13 cellular contexts compared by ENCODE assay signal in the genomic region with DNA sequence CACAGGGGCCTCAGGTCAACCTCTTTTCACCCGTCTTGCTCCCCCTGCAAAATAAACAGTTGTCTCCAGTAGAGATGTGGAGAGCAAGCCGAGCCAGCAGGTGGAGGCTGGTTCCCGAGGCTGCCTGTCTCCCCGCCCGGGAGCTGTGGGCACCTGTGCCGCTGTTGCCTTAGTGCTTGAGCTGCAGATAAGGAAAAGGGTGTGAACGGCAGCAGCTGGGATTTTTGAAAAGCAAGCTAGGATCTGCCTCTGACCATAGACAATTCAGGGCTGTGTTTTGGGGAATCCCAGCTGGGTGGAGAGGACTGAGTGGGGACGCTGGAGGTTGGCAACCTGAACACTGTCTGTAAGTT. TPM values are rescaled to one million over a fixed set of nuclear protein-coding genes. Genes with fewer than 3 reads are reported as not detected.
DNase-seq lines count a peak whose midpoint lies in the region; ATAC-seq and TF ChIP-seq lines count a peak whose summit lies in the region.
"Had no signal": no experiment of that assay in that cellular context is flagged by ENCODE, and none has a peak within 500 bp of the region (broad histone marks: within the 10 kb centered on the region; RNA-seq: fewer than 3 reads in every experiment).

No MANE protein-coding gene starts in this region.

- TF ChIP-seq CTCF in Calu3 (IDR thresholded peaks at IDR 0.05; ENCODE audit: unreplicated experiment) (no peak), Peyer's patch (IDR thresholded peaks at IDR 0.05) (peak in 3 of 6 experiments; percentile 51 to 59 (median 53)), left lung (IDR thresholded peaks at IDR 0.05) (no peak), GM10248 (IDR thresholded peaks at IDR 0.05; ENCODE audit: control extremely low read depth, extremely low read depth, low read depth, missing control alignments) (no peak)

- no peak overlapping the region for H3K27ac Mint-ChIP-seq in Calu3 (ENCODE audit: unreplicated experiment)
- H3K27ac Mint-ChIP-seq: activated CD8-positive, alpha-beta memory T cell treated with anti-CD3 and anti-CD28 coated beads, Interleukin-2, amount 10 ng/mL, durations not matched to agents 7 days and 5 days had no signal

- H3K36me3 Mint-ChIP-seq in Calu3 (ENCODE audit: insufficient read depth, unreplicated experiment) = peaks cover 4% of the 10 kb centered on the region
- H3K36me3 Mint-ChIP-seq: activated CD8-positive, alpha-beta memory T cell treated with anti-CD3 and anti-CD28 coated beads, Interleukin-2, amount 10 ng/mL, durations not matched to agents 7 days and 5 days had no signal

- H3K9me3 Mint-ChIP-seq in Calu3 (ENCODE audit: low read depth, unreplicated experiment) = no peaks in the 10 kb centered on the region

- no peak overlapping the region for H3K4me3 ChIP-seq in Peyer's patch
- H3K4me3 ChIP-seq in left lung = no peak overlapping the region
- H3K4me3 ChIP-seq: uterus had no signal

- no peaks in the 10 kb centered on the region for H3K27me3 Mint-ChIP-seq in Calu3 (ENCODE audit: unreplicated experiment)

- H3K4me1 ChIP-seq in Peyer's patch = peaks cover 0 to 45% (median 0%) of the 10 kb centered on the region in 4 donors
- no peaks in the 10 kb centered on the region for H3K4me1 ChIP-seq in left lung
- H3K4me1 ChIP-seq: uterus had no signal

- H3K9me3 ChIP-seq in Peyer's patch (peaks cover 0 to 3% (median 0%) of the 10 kb centered on the region in 4 donors), left lung (no peaks in the 10 kb centered on the region)
- H3K9me3 ChIP-seq: uterus had no signal

- peak overlapping the region; percentile 19 for H3K4me3 Mint-ChIP-seq in Calu3 (ENCODE audit: low read depth, unreplicated experiment)
- H3K4me3 Mint-ChIP-seq: activated CD8-positive, alpha-beta memory T cell treated with anti-CD3 and anti-CD28 coated beads, Interleukin-2, amount 10 ng/mL, durations not matched to agents 7 days and 5 days had no signal

- H3K27me3 ChIP-seq in Peyer's patch = no peaks in the 10 kb centered on the region
- peaks cover 0 to 5% of the 10 kb centered on the region in 2 donors for H3K27me3 ChIP-seq in left lung
- H3K27me3 ChIP-seq: uterus had no signal

- no peaks in the 10 kb centered on the region for H3K36me3 ChIP-seq in Peyer's patch
- H3K36me3 ChIP-seq in left lung = no peaks in the 10 kb centered on the region
- H3K36me3 ChIP-seq: uterus had no signal

- DNase-seq in Calu3 = peak; percentile 57
- DNase-seq in NCI-H128 (lab: John Stamatoyannopoulos, UW; ENCODE audit: unreplicated experiment) = peak; percentile 69
- peak in 2 of 3 donors; percentile 76 to 81 for DNase-seq in Peyer's patch
- peak in 1 of 2 donors; percentile 58 for DNase-seq in left lung
- DNase-seq in activated gamma-delta T cell treated with Interleukin-2 at 50 U/mL for 16 hours = no peak
- no peak for DNase-seq in DMS114 treated with DMSO at 0.1 percent for 48 hours (lab: John Stamatoyannopoulos, UW; ENCODE audit: unreplicated experiment)
- no peak for DNase-seq in GM10248 (ENCODE audit: extremely low spot score)
- DNase-seq: activated CD8-positive, alpha-beta memory T cell treated with anti-CD3 and anti-CD28 coated beads, Interleukin-2, amount 10 ng/mL, durations not matched to agents 7 days and 5 days; NCI-H1048; stimulated activated CD4-positive, alpha-beta T cell treated with anti-CD3 and anti-CD28 coated beads, Interleukin-12 subunit alpha, Interleukin-12 subunit beta, amount 100 ng/mL, for 4 hours; uterus had no signal

- ATAC-seq in left lung (peak; percentile 74), GM19395 (IDR thresholded peaks at IDR 0.05; ENCODE audit: unreplicated experiment) (no peak)
- ATAC-seq: activated CD8-positive, alpha-beta memory T cell treated with anti-CD3 and anti-CD28 coated beads, Interleukin-2, amount 10 ng/mL, durations not matched to agents 7 days and 5 days had no signal

- POLR2A ChIA-PET in GM10248 (lab: Yijun Ruan, JAX) = no interaction called here

- H3K27ac ChIP-seq in Peyer's patch (peak overlapping the region in 2 of 4 donors; percentile 27 to 64), left lung (no peak overlapping the region)
- H3K27ac ChIP-seq: uterus had no signal

- CTCF ChIA-PET in Calu3 (lab: Charles Lee) (interaction anchor here (0.5 to 1.2 kb wide), 2 partner anchors 109 to 112 kb away, joined by 6 to 11 read pairs; no protein-coding TSS in a partner anchor), GM10248 (lab: Yijun Ruan, JAX) (interaction anchor here (1.4 kb wide), 1 partner anchor 13 kb away, joined by 3 read pairs; no protein-coding TSS in a partner anchor)

- intact Hi-C loops in Calu3 (cut with micrococcal nuclease; ENCODE audit: unreplicated experiment) (no loop called here), left lung (cut with DNase I) (no loop called here)

- TF ChIP-seq POLR2A in Peyer's patch (IDR thresholded peaks at IDR 0.05) = no peak

- H3K4me1 Mint-ChIP-seq in Calu3 (ENCODE audit: low read depth, unreplicated experiment) = peaks cover 58% of the 10 kb centered on the region
- H3K4me1 Mint-ChIP-seq: activated CD8-positive, alpha-beta memory T cell treated with anti-CD3 and anti-CD28 coated beads, Interleukin-2, amount 10 ng/mL, durations not matched to agents 7 days and 5 days had no signal

- BruUV-seq in Calu3 (replicated peaks; lab: Mats Ljungman, UMichigan) = no TSS peak

RNA-seq across cellular contexts. Expression of gene WNK2, which starts 9.4 kb away (rescaled TPM):
- total RNA-seq in Calu3 (2022) = 81.2 and 85.7 TPM in 2 replicates
- 100 to 1,000 TPM; 155 to 577 (median 259) TPM for total RNA-seq in Peyer's patch
- 1 to 10 TPM in 1 of 2 donors, under 1 TPM in 1; 0.93 to 1.6 TPM for total RNA-seq in left lung
- total RNA-seq: activated CD8-positive, alpha-beta memory T cell treated with anti-CD3 and anti-CD28 coated beads, Interleukin-2, amount 10 ng/mL, durations not matched to agents 7 days and 5 days; RPMI7951 had no signal

RNA-seq across cellular contexts. Expression of gene NINJ1, which starts 59.3 kb away (rescaled TPM):
- total RNA-seq in Calu3 (2022) (12.6 and 15.2 TPM in 2 replicates), Peyer's patch (10 to 100 TPM; 47.0 to 56.8 (median 54.5) TPM), left lung (10 to 100 TPM; 77.9 to 83.5 TPM)

Comparison
In these comparisons a context has a peak if more than half of its experiments do, and no peak if none do; other contexts are left out.
1. DNase-seq: peak in Calu3 (single experiment), NCI-H128 (single experiment) and Peyer's patch (2 of 3); none in activated gamma-delta T cell treated with Interleukin-2 at 50 U/mL for 16 hours (single experiment), DMS114 treated with DMSO at 0.1 percent for 48 hours (single experiment) and GM10248 (single experiment).
2. RNA of gene WNK2, which starts 9.4 kb away (total RNA-seq): 155 to 577 TPM in Peyer's patch and 81.2 to 85.7 TPM in Calu3; 0.93 to 1.6 TPM in left lung; every median in the first group is over 10 times any median in the second.